Comparison of ENCODE assay signal across 13 cellular contexts in the genomic region with DNA sequence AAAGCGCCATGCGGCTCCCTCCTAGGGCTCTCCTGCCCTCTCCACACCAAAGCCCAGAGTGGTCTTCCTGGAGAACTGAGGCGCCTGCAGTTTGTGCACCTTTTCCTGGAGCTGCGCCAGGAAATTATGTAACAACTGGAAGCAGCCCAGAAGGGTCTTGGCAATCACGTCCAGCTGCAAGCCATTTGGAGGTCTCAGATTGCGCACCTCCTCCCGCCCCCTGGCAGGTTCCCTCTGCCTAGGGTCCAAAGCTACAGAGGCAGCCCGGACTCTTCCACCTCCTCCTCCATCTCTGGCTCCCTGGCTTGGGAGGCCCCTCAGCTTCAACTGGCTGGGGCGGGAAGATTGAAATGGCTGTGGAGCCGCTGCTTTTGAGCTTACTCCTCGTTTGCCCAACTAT. TPM values are rescaled to one million over a fixed set of nuclear protein-coding genes. Genes with fewer than 3 reads are reported as not detected.
DNase-seq lines count a peak whose midpoint lies in the region.
"Had no signal": no experiment of that assay in that cellular context is flagged by ENCODE, and none has a peak within 500 bp of the region (broad histone marks: within the 10 kb centered on the region; RNA-seq: fewer than 3 reads in every experiment).

No MANE protein-coding gene starts in this region.

- H2AK5ac ChIP-seq in neuronal stem cell (ENCODE audit: low read depth, low read length): no peak overlapping the region

- no peaks in the 10 kb centered on the region for H3F3A ChIP-seq in GM23248 (ENCODE audit: insufficient read depth)

- H4K20me1 ChIP-seq in GM23248 (ENCODE audit: insufficient read depth): no peaks in the 10 kb centered on the region

- H3K9ac ChIP-seq in GM23248: no peak overlapping the region
- no peak overlapping the region for H3K9ac ChIP-seq in neuronal stem cell (ENCODE audit: low read depth, low read length, poor library complexity)

- no peak overlapping the region for H2BK12ac ChIP-seq in neuronal stem cell (ENCODE audit: low read length)

- H3K23ac ChIP-seq in neuronal stem cell (ENCODE audit: low read depth, low read length, poor library complexity): peak overlapping the region; percentile 31

- no peak overlapping the region for H3K14ac ChIP-seq in neuronal stem cell (ENCODE audit: low read length)

- peaks cover 25% of the 10 kb centered on the region for H3K27me3 ChIP-seq in GM23248 (replicated peaks; ENCODE audit: insufficient read depth)
- H3K27me3 ChIP-seq in neuronal stem cell (ENCODE audit: control insufficient read depth in 3 of 3, insufficient read depth in 3 of 3, low read depth in 1 of 3, low read length in 3 of 3): peaks cover 6 to 74% (median 29%) of the 10 kb centered on the region in 3 experiments

- no peaks in the 10 kb centered on the region for H3K9me2 ChIP-seq in GM23248 (ENCODE audit: insufficient read depth)

- H3K4me2 ChIP-seq in GM23248 (ENCODE audit: unreplicated experiment): no peak overlapping the region
- peak overlapping the region; percentile 0 for H3K4me2 ChIP-seq in neuronal stem cell (ENCODE audit: insufficient read depth, low read length, poor library complexity, severe bottlenecking)

- no peak overlapping the region for H3K4ac ChIP-seq in neuronal stem cell (ENCODE audit: low read length)

- WGBS in GM23248 (ENCODE audit: low coverage in 1 of 2, low lambda C conversion rate in 2 of 2, missing lambda C conversion rate in 2 of 2), 2 experiments: 25 to 30% methylated on average over 11 of the region's 11 CpGs
- no CpG with 5 or more reads among the region's 11 CpGs for WGBS in neuronal stem cell (ENCODE audit: extremely low coverage in 2 of 2, insufficient read length in 2 of 2, insufficient replicate concordance in 1 of 2), 2 donors

- no peak overlapping the region for H2BK120ac ChIP-seq in neuronal stem cell (ENCODE audit: low read depth, low read length)

- no peak overlapping the region for H2BK15ac ChIP-seq in neuronal stem cell (ENCODE audit: low read length)

- H3K36me3 ChIP-seq in GM23248 (ENCODE audit: low read depth): no peaks in the 10 kb centered on the region
- H3K36me3 ChIP-seq in neuronal stem cell (replicated peaks in 1 of 2; ENCODE audit: control insufficient read depth in 2 of 2, insufficient read depth in 2 of 2, low read length in 2 of 2): no peaks in the 10 kb centered on the region

- DNase-seq in DMS53 (lab: John Stamatoyannopoulos, UW) (peak; percentile 22), DMS53 treated with DMSO at 0.1 percent for 48 hours (lab: John Stamatoyannopoulos, UW; ENCODE audit: unreplicated experiment) (no peak), GM23248 (no peak), cerebellar cortex (ENCODE audit: low spot score) (peak; percentile 16), neuronal stem cell (ENCODE audit: low spot score) (no peak), NCI-H1930 (lab: John Stamatoyannopoulos, UW) (no peak)
- no peak for DNase-seq in stimulated activated CD4-positive, alpha-beta T cell treated with anti-CD3 and anti-CD28 coated beads, Interleukin-12 subunit alpha, Interleukin-12 subunit beta, amount 100 ng/mL, for 4 hours
- DNase-seq in activated T-cell treated with anti-CD3 and anti-CD28 coated beads, Interleukin-2, amount 50 U/mL, for 1 hour: no peak
- DNase-seq: activated CD4-positive, alpha-beta T cell treated with anti-CD3 and anti-CD28 coated beads, Interleukin-2, amount 50 U/mL, for 4 hours; activated effector memory CD4-positive, alpha-beta T cell treated with anti-CD3 and anti-CD28 coated beads, Interleukin-2, amount 50 U/mL, for 16 hours; left colon; small intestine had no signal

- H3K4me1 ChIP-seq in GM23248 (ENCODE audit: insufficient read depth) (no peaks in the 10 kb centered on the region), neuronal stem cell (ENCODE audit: control insufficient read depth in 2 of 2, insufficient read depth in 1 of 2, low read depth in 1 of 2, low read length in 2 of 2) (no peaks in the 10 kb centered on the region)

- H3K4me3 ChIP-seq in GM23248: peak overlapping the region; percentile 77; the same call in 1 of the 2 replicates
- no peak overlapping the region for H3K4me3 ChIP-seq in neuronal stem cell (ENCODE audit: low read length in 2 of 2)

- no peak overlapping the region for H4K91ac ChIP-seq in neuronal stem cell (ENCODE audit: low read depth, low read length, poor library complexity)

- H3K79me1 ChIP-seq in neuronal stem cell (ENCODE audit: low read depth, low read length): no peaks in the 10 kb centered on the region

- H3K9me3 ChIP-seq in GM23248 (ENCODE audit: low read depth) (no peaks in the 10 kb centered on the region), neuronal stem cell (replicated peaks in 1 of 2; ENCODE audit: control insufficient read depth in 2 of 2, insufficient read depth in 1 of 2, low read depth in 1 of 2, low read length in 2 of 2) (no peaks in the 10 kb centered on the region)

- in situ Hi-C loops in GM23248 (cut with MboI): no loop called here

- H4K8ac ChIP-seq in neuronal stem cell (ENCODE audit: low read depth, low read length): no peak overlapping the region

- H3K27ac ChIP-seq in GM23248 (no peak overlapping the region), neuronal stem cell (replicated peaks; ENCODE audit: low read length) (no peak overlapping the region)

- H3K79me2 ChIP-seq in GM23248 (ENCODE audit: insufficient read depth): no peaks in the 10 kb centered on the region

- H2BK5ac ChIP-seq in neuronal stem cell (ENCODE audit: low read length): no peak overlapping the region

- no peak overlapping the region for H3K18ac ChIP-seq in neuronal stem cell (ENCODE audit: low read length)

- no peak overlapping the region for H2AFZ ChIP-seq in GM23248
- no peak overlapping the region for H2AFZ ChIP-seq in neuronal stem cell (ENCODE audit: low read length)

RNA-seq across cellular contexts. Expression of a gene that starts 34.0 kb away (rescaled TPM):
- not detected in 2 replicates for total RNA-seq in GM23248 (2014; rRNA removed; shearing (Covaris generic))
- polyA plus RNA-seq in GM23248 (2016; fragmentation: Nextera tagmentation; extraction: Ambion mirVana): 0.24 and 0.46 TPM in 2 replicates
- polyA plus RNA-seq in neuronal stem cell (2013, experiment 1 of 2): 0.08 TPM
- polyA plus RNA-seq in neuronal stem cell (2013, experiment 2 of 2): 0.08 TPM
- total RNA-seq: HT1080, left colon had no signal

Comparison
In these comparisons a context has a peak if more than half of its experiments do, and no peak if none do; other contexts are left out.
1. DNase-seq: peak in DMS53 (single experiment) and cerebellar cortex (single experiment); none in DMS53 treated with DMSO at 0.1 percent for 48 hours (single experiment), GM23248 (single experiment), neuronal stem cell (single experiment), stimulated activated CD4-positive, alpha-beta T cell treated with anti-CD3 and anti-CD28 coated beads, Interleukin-12 subunit alpha, Interleukin-12 subunit beta, amount 100 ng/mL, for 4 hours (single experiment), NCI-H1930 (0 of 2) and activated T-cell treated with anti-CD3 and anti-CD28 coated beads, Interleukin-2, amount 50 U/mL, for 1 hour (single experiment).